In the genomic region with DNA sequence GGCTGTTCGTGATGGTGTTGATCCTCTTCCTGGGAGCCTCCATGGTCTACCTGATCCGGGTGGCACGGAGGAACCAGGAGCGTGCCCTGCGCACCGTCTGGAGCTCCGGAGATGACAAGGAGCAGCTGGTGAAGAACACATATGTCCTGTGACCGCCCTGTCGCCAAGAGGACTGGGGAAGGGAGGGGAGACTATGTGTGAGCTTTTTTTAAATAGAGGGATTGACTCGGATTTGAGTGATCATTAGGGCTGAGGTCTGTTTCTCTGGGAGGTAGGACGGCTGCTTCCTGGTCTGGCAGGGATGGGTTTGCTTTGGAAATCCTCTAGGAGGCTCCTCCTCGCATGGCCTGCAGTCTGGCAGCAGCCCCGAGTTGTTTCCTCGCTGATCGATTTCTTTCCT, we compare ENCODE assay signal across 1 cellular context.
TF ChIP-seq lines count a peak whose summit lies in the region.

No MANE protein-coding gene starts in this region.

TF ChIP-seq in HCT116, 20 proteins besides CTCF, POLR2A, EP300 and RAD21 (continued from another document):
- TF ChIP-seq, protein P1, sequence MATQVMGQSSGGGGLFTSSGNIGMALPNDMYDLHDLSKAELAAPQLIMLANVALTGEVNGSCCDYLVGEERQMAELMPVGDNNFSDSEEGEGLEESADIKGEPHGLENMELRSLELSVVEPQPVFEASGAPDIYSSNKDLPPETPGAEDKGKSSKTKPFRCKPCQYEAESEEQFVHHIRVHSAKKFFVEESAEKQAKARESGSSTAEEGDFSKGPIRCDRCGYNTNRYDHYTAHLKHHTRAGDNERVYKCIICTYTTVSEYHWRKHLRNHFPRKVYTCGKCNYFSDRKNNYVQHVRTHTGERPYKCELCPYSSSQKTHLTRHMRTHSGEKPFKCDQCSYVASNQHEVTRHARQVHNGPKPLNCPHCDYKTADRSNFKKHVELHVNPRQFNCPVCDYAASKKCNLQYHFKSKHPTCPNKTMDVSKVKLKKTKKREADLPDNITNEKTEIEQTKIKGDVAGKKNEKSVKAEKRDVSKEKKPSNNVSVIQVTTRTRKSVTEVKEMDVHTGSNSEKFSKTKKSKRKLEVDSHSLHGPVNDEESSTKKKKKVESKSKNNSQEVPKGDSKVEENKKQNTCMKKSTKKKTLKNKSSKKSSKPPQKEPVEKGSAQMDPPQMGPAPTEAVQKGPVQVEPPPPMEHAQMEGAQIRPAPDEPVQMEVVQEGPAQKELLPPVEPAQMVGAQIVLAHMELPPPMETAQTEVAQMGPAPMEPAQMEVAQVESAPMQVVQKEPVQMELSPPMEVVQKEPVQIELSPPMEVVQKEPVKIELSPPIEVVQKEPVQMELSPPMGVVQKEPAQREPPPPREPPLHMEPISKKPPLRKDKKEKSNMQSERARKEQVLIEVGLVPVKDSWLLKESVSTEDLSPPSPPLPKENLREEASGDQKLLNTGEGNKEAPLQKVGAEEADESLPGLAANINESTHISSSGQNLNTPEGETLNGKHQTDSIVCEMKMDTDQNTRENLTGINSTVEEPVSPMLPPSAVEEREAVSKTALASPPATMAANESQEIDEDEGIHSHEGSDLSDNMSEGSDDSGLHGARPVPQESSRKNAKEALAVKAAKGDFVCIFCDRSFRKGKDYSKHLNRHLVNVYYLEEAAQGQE (IDR thresholded peaks at IDR 0.05; ENCODE audit: low read depth) = no peak
- TF ChIP-seq, protein P2, sequence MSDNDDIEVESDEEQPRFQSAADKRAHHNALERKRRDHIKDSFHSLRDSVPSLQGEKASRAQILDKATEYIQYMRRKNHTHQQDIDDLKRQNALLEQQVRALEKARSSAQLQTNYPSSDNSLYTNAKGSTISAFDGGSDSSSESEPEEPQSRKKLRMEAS (IDR thresholded peaks at IDR 0.05) = no peak
- TF ChIP-seq, protein P3, sequence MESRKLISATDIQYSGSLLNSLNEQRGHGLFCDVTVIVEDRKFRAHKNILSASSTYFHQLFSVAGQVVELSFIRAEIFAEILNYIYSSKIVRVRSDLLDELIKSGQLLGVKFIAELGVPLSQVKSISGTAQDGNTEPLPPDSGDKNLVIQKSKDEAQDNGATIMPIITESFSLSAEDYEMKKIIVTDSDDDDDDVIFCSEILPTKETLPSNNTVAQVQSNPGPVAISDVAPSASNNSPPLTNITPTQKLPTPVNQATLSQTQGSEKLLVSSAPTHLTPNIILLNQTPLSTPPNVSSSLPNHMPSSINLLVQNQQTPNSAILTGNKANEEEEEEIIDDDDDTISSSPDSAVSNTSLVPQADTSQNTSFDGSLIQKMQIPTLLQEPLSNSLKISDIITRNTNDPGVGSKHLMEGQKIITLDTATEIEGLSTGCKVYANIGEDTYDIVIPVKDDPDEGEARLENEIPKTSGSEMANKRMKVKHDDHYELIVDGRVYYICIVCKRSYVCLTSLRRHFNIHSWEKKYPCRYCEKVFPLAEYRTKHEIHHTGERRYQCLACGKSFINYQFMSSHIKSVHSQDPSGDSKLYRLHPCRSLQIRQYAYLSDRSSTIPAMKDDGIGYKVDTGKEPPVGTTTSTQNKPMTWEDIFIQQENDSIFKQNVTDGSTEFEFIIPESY (IDR thresholded peaks at IDR 0.05; ENCODE audit: extremely low read depth, insufficient replicate concordance, low read length) = no peak
- no peak for TF ChIP-seq SIN3A (IDR thresholded peaks at IDR 0.05; ENCODE audit: low read depth)
- no peak for TF ChIP-seq EGR1 (IDR thresholded peaks at IDR 0.05; ENCODE audit: low read depth)
- TF ChIP-seq SP1 (IDR thresholded peaks at IDR 0.05; ENCODE audit: low read depth) = no peak
- TF ChIP-seq, protein P4, sequence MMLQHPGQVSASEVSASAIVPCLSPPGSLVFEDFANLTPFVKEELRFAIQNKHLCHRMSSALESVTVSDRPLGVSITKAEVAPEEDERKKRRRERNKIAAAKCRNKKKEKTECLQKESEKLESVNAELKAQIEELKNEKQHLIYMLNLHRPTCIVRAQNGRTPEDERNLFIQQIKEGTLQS (IDR thresholded peaks at IDR 0.05) = no peak
- TF ChIP-seq FOSL1 (IDR thresholded peaks at IDR 0.05; ENCODE audit: low read depth) = no peak
TF ChIP-seq in HCT116: peak in this region for 0.
